In the genomic region with DNA sequence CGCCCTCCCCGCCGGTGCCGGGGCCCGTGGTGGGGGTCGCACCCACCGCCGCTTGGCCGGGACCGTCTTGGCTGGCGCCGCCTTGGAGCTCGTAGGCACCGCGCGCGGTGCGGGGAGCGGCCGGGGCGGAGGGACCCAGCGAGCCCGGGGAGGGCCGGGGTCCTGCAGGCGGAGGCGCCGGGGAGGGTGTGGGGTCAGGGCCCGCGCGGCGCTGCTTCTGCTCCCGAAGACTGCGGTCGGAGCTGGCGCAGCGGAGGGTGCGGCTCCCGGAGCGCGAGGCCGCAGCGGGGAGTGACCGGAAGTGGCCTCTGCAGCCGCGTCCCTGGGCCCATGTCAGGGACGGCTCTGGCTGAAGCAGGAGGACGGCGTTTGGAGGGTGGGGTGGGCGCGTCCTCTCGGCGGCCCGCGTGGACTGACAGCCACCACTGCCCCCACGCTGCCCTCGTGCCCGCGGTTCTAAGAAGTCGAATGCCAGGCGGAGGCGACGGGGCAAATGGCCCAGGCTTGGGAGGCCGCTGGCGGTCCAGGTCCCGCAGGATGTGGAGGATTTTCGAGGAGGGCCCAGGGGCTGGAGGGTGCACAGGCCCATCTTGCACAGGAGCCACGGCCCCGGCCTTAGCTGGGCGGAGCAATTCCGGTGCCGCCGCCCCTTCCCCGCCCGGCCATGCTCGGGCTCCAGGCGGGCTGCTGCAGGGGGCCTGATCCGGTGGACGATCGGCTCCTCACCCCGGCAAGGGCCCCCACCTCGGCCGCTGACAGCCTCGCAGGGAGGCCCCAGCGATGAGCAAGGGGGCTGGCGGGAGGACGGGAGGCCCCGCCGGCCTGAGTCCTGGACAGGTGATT, we compare ENCODE assay signal across 8 cellular contexts. TPM values are rescaled to one million over a fixed set of nuclear protein-coding genes. Genes with fewer than 3 reads are reported as not detected.
A peak's percentile ranks its signal among the peaks of the same experiment; 100 is the strongest.
DNase-seq lines count a peak whose midpoint lies in the region; ATAC-seq, FAIRE-seq and TF ChIP-seq lines count a peak whose summit lies in the region.
"Had no signal": no experiment of that assay in that cellular context is flagged by ENCODE, and none has a peak within 500 bp of the region (broad histone marks: within the 10 kb centered on the region; RNA-seq: fewer than 3 reads in every experiment).

No MANE protein-coding gene starts in this region.

- no peaks in the 10 kb centered on the region for H3K27me3 ChIP-seq in PC-3 (ENCODE audit: low read length)
- H3K27me3 ChIP-seq in effector memory CD4-positive, alpha-beta T cell (replicated peaks; ENCODE audit: control insufficient read depth, insufficient read depth, low read length, poor library complexity, severe bottlenecking): peaks cover 26% of the 10 kb centered on the region
- H3K27me3 ChIP-seq in HepG2 (ENCODE audit: control insufficient read depth in 1 of 2, insufficient read depth in 2 of 2, low read length in 2 of 2): no peaks in the 10 kb centered on the region
- peaks cover 0 to 19% (median 4%) of the 10 kb centered on the region in 3 donors for H3K27me3 ChIP-seq in stomach

- H3K36me3 ChIP-seq in PC-3 (ENCODE audit: low read depth, low read length) (no peaks in the 10 kb centered on the region), HepG2 (replicated peaks in 1 of 2; ENCODE audit: control insufficient read depth in 1 of 2, insufficient read depth in 2 of 2, low read length in 2 of 2) (no peaks in the 10 kb centered on the region), stomach (no peaks in the 10 kb centered on the region)
- no peaks in the 10 kb centered on the region for H3K36me3 ChIP-seq in effector memory CD4-positive, alpha-beta T cell (ENCODE audit: control insufficient read depth, insufficient read depth, low read length)

- CTCF ChIA-PET in PC-3 (lab: Charles Lee) (no interaction called here), HepG2 (lab: Yijun Ruan, JAX; ENCODE audit: low intra/inter-chr PET ratio, low total read pairs) (no interaction called here)

- H3K36me3 Mint-ChIP-seq in activated T-helper 2 cell treated with anti-CD3 and anti-CD28 coated beads, Interferon-gamma antibody, Interleukin-2, Interleukin-4, amounts not matched to agents 10 μg/mL and 5 μg/mL and 100 μg/mL, durations not matched to agents 14 hours and 24 hours and 36 hours (ENCODE audit: low read depth): peaks cover 6% of the 10 kb centered on the region

- H3K4me3 ChIP-seq in PC-3 (ENCODE audit: low read length) (peak overlapping the region; percentile 83), HepG2 (replicated peaks in 1 of 3; ENCODE audit: insufficient read depth in 1 of 3, low read depth in 2 of 3, low read length in 3 of 3) (peak overlapping the region; percentile 71 to 82 (median 77)), stomach (peak overlapping the region; percentile 66 to 86 (median 73))
- peak overlapping the region; percentile 56 for H3K4me3 ChIP-seq in effector memory CD4-positive, alpha-beta T cell (ENCODE audit: insufficient read depth, low read depth, low read length, poor library complexity, severe bottlenecking)

- no peak for FAIRE-seq in HepG2 (lab: Jason Lieb, UNC)
- FAIRE-seq: TTC549 had no signal

- intact Hi-C loops in PC-3 (cut with micrococcal nuclease) (loop anchor here (5.0 kb wide), 1 partner anchor 220 kb away; a partner anchor contains a TSS), HepG2 (cut with micrococcal nuclease; ENCODE audit: unreplicated experiment) (loop anchor here (5.0 to 10.0 kb wide), 4 partner anchors 105 to 220 kb away; a partner anchor contains a TSS), stomach (cut with DNase I; ENCODE audit: low total_unique reads) (loop anchor here (10.0 kb wide), 1 partner anchor 103 kb away; no protein-coding TSS in a partner anchor)
- intact Hi-C loops in activated T-helper 2 cell treated with anti-CD3 and anti-CD28 coated beads, Interferon-gamma antibody, Interleukin-2, Interleukin-4, amounts not matched to agents 10 μg/mL and 5 μg/mL and 100 μg/mL, durations not matched to agents 14 hours and 24 hours and 36 hours (cut with micrococcal nuclease): no loop called here

- H2AFZ ChIP-seq in PC-3 (ENCODE audit: low read length) (peak overlapping the region; percentile 100), HepG2 (ENCODE audit: low read length) (no peak overlapping the region)

- no peaks in the 10 kb centered on the region for H4K20me1 ChIP-seq in PC-3 (ENCODE audit: low read length)
- H4K20me1 ChIP-seq in HepG2 (ENCODE audit: insufficient read depth, low read length): no peaks in the 10 kb centered on the region

- peaks cover 26% of the 10 kb centered on the region for H3K9me3 Mint-ChIP-seq in activated T-helper 2 cell treated with anti-CD3 and anti-CD28 coated beads, Interferon-gamma antibody, Interleukin-2, Interleukin-4, amounts not matched to agents 10 μg/mL and 5 μg/mL and 100 μg/mL, durations not matched to agents 14 hours and 24 hours and 36 hours

- H3K79me2 ChIP-seq in PC-3 (ENCODE audit: low read length) (no peaks in the 10 kb centered on the region), HepG2 (ENCODE audit: insufficient read depth, low read length) (peaks cover 4% of the 10 kb centered on the region)

- peak overlapping the region; percentile 62 for H3K9ac ChIP-seq in PC-3 (ENCODE audit: low read length)
- peak overlapping the region; percentile 79 for H3K9ac ChIP-seq in HepG2 (ENCODE audit: insufficient read depth, low read depth, low read length)

- DNase-seq in PC-3: peak; percentile 48
- DNase-seq in effector memory CD4-positive, alpha-beta T cell: no peak
- peak; percentile 31 for DNase-seq in HepG2 (ENCODE audit: low spot score)
- peak; percentile 73 for DNase-seq in stomach
- no peak for DNase-seq in stimulated activated CD4-positive, alpha-beta T cell treated with anti-CD3 and anti-CD28 coated beads, Interleukin-4, amount 100 ng/mL, for 4 hours
- DNase-seq in activated T-helper 2 cell treated with anti-CD3 and anti-CD28 coated beads, Interferon-gamma antibody, Interleukin-2, Interleukin-4, amounts not matched to agents 10 μg/mL and 5 μg/mL and 100 μg/mL, durations not matched to agents 14 hours and 24 hours and 36 hours (ENCODE audit: low spot score): no peak

- peak; percentile 37 for ATAC-seq in GM18909 (IDR thresholded peaks at IDR 0.05; ENCODE audit: poor library complexity, unreplicated experiment)
- peak; percentile 74 for ATAC-seq in PC-3
- ATAC-seq in HepG2: peak; percentile 74

- peak overlapping the region; percentile 94 for H3K4me2 ChIP-seq in PC-3 (ENCODE audit: low read length)
- H3K4me2 ChIP-seq in HepG2 (ENCODE audit: low read depth, low read length): peak overlapping the region; percentile 83

- POLR2A ChIA-PET in PC-3 (lab: Charles Lee; ENCODE audit: unreplicated experiment): no interaction called here
- POLR2A ChIA-PET in HepG2 (lab: Yijun Ruan, JAX): interaction anchor here (1.0 to 1.3 kb wide), 3 partner anchors 8 to 33 kb away, joined by 3 to 4 read pairs (median 3); a partner anchor contains a TSS

- peaks cover 5% of the 10 kb centered on the region for H3K4me1 Mint-ChIP-seq in activated T-helper 2 cell treated with anti-CD3 and anti-CD28 coated beads, Interferon-gamma antibody, Interleukin-2, Interleukin-4, amounts not matched to agents 10 μg/mL and 5 μg/mL and 100 μg/mL, durations not matched to agents 14 hours and 24 hours and 36 hours (ENCODE audit: low read depth)

- H3K9me2 ChIP-seq in PC-3 (replicated peaks; ENCODE audit: low read length): no peaks in the 10 kb centered on the region

- TF ChIP-seq POLR2A in HepG2 (IDR thresholded peaks at IDR 0.05; ENCODE audit: insufficient read depth in 1 of 2, low read depth in 2 of 2, low read length in 2 of 2): peak; percentile 27 to 78
- no peak for TF ChIP-seq POLR2A in stomach (IDR thresholded peaks at IDR 0.05)

- 6% methylated on average over 19 of the region's 88 CpGs for WGBS in HepG2 (ENCODE audit: low lambda C conversion rate)
- 1 to 4% (median 2%) methylated on average over 32 to 88 of the region's 88 CpGs for WGBS in stomach, 5 donors

- H3K9me3 ChIP-seq in PC-3 (ENCODE audit: low read length): no peaks in the 10 kb centered on the region
- no peaks in the 10 kb centered on the region for H3K9me3 ChIP-seq in effector memory CD4-positive, alpha-beta T cell (ENCODE audit: control insufficient read depth, low read length)
- no peaks in the 10 kb centered on the region for H3K9me3 ChIP-seq in HepG2 (ENCODE audit: low read length)
- no peaks in the 10 kb centered on the region for H3K9me3 ChIP-seq in stomach

- TF ChIP-seq EP300 in HepG2 (IDR thresholded peaks at IDR 0.05; ENCODE audit: low read depth in 2 of 2, low read length in 2 of 2) (no peak), HepG2 (CRISPR knock-in tag; IDR thresholded peaks at IDR 0.05; ENCODE audit: borderline replicate concordance) (no peak), stomach (IDR thresholded peaks at IDR 0.05) (no peak)

- H3K27ac ChIP-seq in PC-3 (ENCODE audit: low read length) (no peak overlapping the region), HepG2 (ENCODE audit: extremely low read length, insufficient read depth, low read length) (peak overlapping the region; percentile 85), stomach (peak overlapping the region; percentile 81 to 90 (median 84))
- H3K27ac ChIP-seq in effector memory CD4-positive, alpha-beta T cell (ENCODE audit: insufficient read depth, low read length, poor library complexity, severe bottlenecking): no peak overlapping the region

- TF ChIP-seq RAD21 in HepG2 (CRISPR knock-in tag; IDR thresholded peaks at IDR 0.05): no peak; the same call in 1 of the 2 replicates

- no peak overlapping the region for H3K27ac Mint-ChIP-seq in activated T-helper 2 cell treated with anti-CD3 and anti-CD28 coated beads, Interferon-gamma antibody, Interleukin-2, Interleukin-4, amounts not matched to agents 10 μg/mL and 5 μg/mL and 100 μg/mL, durations not matched to agents 14 hours and 24 hours and 36 hours

- TF ChIP-seq CTCF in PC-3 (conservative IDR thresholded peaks at IDR 0.05; ENCODE audit: low read depth, low read length) (no peak), HepG2 (CRISPR knock-in tag; IDR thresholded peaks at IDR 0.05) (peak; percentile 23; the same call in 1 of the 2 replicates), stomach (IDR thresholded peaks at IDR 0.05) (no peak)

- no TSS peak for BruUV-seq in PC-3 (replicated peaks; lab: Mats Ljungman, UMichigan)
- BruUV-seq in HepG2 (replicated peaks; lab: Mats Ljungman, UMichigan): TSS peak; percentile 61

- in situ Hi-C loops in HepG2 (cut with HindIII; ENCODE audit: extremely low pct_ligation_motif_present, low pct_unique_long_range_greater_than_20kb): no loop called here

- no peaks in the 10 kb centered on the region for H3F3A ChIP-seq in PC-3 (ENCODE audit: low read length, unreplicated experiment)

- H3K27me3 Mint-ChIP-seq in activated T-helper 2 cell treated with anti-CD3 and anti-CD28 coated beads, Interferon-gamma antibody, Interleukin-2, Interleukin-4, amounts not matched to agents 10 μg/mL and 5 μg/mL and 100 μg/mL, durations not matched to agents 14 hours and 24 hours and 36 hours (ENCODE audit: low read depth): peaks cover 48% of the 10 kb centered on the region

- H3K4me1 ChIP-seq in PC-3 (ENCODE audit: insufficient read depth, low read length) (peaks cover 18% of the 10 kb centered on the region), HepG2 (ENCODE audit: insufficient read depth, low read length) (peaks cover 46% of the 10 kb centered on the region), stomach (peaks cover 12 to 27% (median 25%) of the 10 kb centered on the region in 4 donors)
- peaks cover 17% of the 10 kb centered on the region for H3K4me1 ChIP-seq in effector memory CD4-positive, alpha-beta T cell (ENCODE audit: control insufficient read depth, insufficient read depth, low read length, poor library complexity, severe bottlenecking)

- H3K4me3 Mint-ChIP-seq in activated T-helper 2 cell treated with anti-CD3 and anti-CD28 coated beads, Interferon-gamma antibody, Interleukin-2, Interleukin-4, amounts not matched to agents 10 μg/mL and 5 μg/mL and 100 μg/mL, durations not matched to agents 14 hours and 24 hours and 36 hours (ENCODE audit: low read depth): no peak overlapping the region

RNA-seq across cellular contexts. Expression of a gene that starts 7.7 kb away (rescaled TPM):
- total RNA-seq in PC-3 (2014; rRNA removed): 12.3 and 14.1 TPM in 2 replicates
- 13.6 and 14.6 TPM in 2 replicates for total RNA-seq in HepG2 (2016; rRNA removed; fragmentation: Illumina TruSeq; extraction: Trizol)
- 2.4 and 3.5 TPM in 2 replicates for total RNA-seq in HepG2 (2016; cell fraction: cytosol; rRNA removed; fragmentation: Illumina TruSeq; extraction: Trizol; ENCODE audit: low read depth)
- total RNA-seq in HepG2 (2016; cell fraction: insoluble cytoplasmic fraction; rRNA removed; fragmentation: Illumina TruSeq; extraction: Trizol): 10.6 and 14.2 TPM in 2 replicates
- 5.9 and 7.8 TPM in 2 replicates for total RNA-seq in HepG2 (2016; cell fraction: membrane; rRNA removed; fragmentation: Illumina TruSeq; extraction: Trizol)
- total RNA-seq in HepG2 (2016; cell fraction: nucleus; rRNA removed; fragmentation: Illumina TruSeq; extraction: Trizol): 9.1 and 11.4 TPM in 2 replicates
- 2.8 and 3.1 TPM in 2 replicates for polyA plus RNA-seq in HepG2 (2011; rRNA removed)
- 1.6 and 2.7 TPM in 2 replicates for polyA plus RNA-seq in HepG2 (2011; cell fraction: cytosol; rRNA removed)
- polyA plus RNA-seq in HepG2 (2011; cell fraction: nucleus; rRNA removed): 1.7 and 1.8 TPM in 2 replicates
- polyA plus RNA-seq in HepG2 (2012): 3.2 and 4.3 TPM in 2 replicates
- 0.65 and 0.85 TPM in 2 replicates for polyA plus RNA-seq in HepG2 (2016; cell fraction: cytosol; fragmentation: Illumina TruSeq; extraction: Trizol; ENCODE audit: low read depth)
- 6.7 and 7.5 TPM in 2 replicates for polyA plus RNA-seq in HepG2 (2016; cell fraction: insoluble cytoplasmic fraction; fragmentation: Illumina TruSeq; extraction: Trizol; ENCODE audit: low read depth)
- 0.85 and 1.5 TPM in 2 replicates for polyA plus RNA-seq in HepG2 (2016; cell fraction: membrane; fragmentation: Illumina TruSeq; extraction: Trizol; ENCODE audit: low read depth)
- 4.8 and 6.8 TPM in 2 replicates for polyA plus RNA-seq in HepG2 (2016; cell fraction: nucleus; fragmentation: Illumina TruSeq; extraction: Trizol; ENCODE audit: insufficient read depth, low read depth)
- 5.8 and 7.0 TPM in 2 replicates for polyA minus RNA-seq in HepG2 (2011; rRNA and poly(A)+ RNA removed; ENCODE audit: low replicate concordance)
- polyA minus RNA-seq in HepG2 (2011; cell fraction: cytosol; rRNA and poly(A)+ RNA removed): 3.7 and 4.6 TPM in 2 replicates
- 9.9 and 10.7 TPM in 2 replicates for polyA minus RNA-seq in HepG2 (2011; cell fraction: nucleus; rRNA and poly(A)+ RNA removed)
- total RNA-seq in stomach: 10 to 100 TPM in 1 of 5 donors, 1 to 10 TPM in 3, under 1 TPM in 1; 0.58 to 21.7 (median 5.2) TPM
- 1 to 10 TPM; 3.1 to 4.3 (median 3.2) TPM for polyA plus RNA-seq in stomach
- total RNA-seq in activated T-helper 2 cell treated with anti-CD3 and anti-CD28 coated beads, Interferon-gamma antibody, Interleukin-2, Interleukin-4, amounts not matched to agents 10 μg/mL and 5 μg/mL and 100 μg/mL, durations not matched to agents 14 hours and 24 hours and 36 hours: 8.2 and 8.7 TPM in 2 replicates

RNA-seq across cellular contexts. Expression of a gene that starts 33.2 kb away (rescaled TPM):
- total RNA-seq in PC-3 (2014; rRNA removed) (5.6 and 5.9 TPM in 2 replicates), HepG2 (2016; rRNA removed; fragmentation: Illumina TruSeq; extraction: Trizol) (10.9 and 15.2 TPM in 2 replicates), stomach (10 to 100 TPM in 1 of 5 donors, 1 to 10 TPM in 2, not detected in 2; 2.6 to 10.6 (median 6.2) TPM)
- total RNA-seq in HepG2 (2016; cell fraction: cytosol; rRNA removed; fragmentation: Illumina TruSeq; extraction: Trizol; ENCODE audit: low read depth): 3.3 and 4.0 TPM in 2 replicates
- total RNA-seq in HepG2 (2016; cell fraction: insoluble cytoplasmic fraction; rRNA removed; fragmentation: Illumina TruSeq; extraction: Trizol): 10.9 and 17.3 TPM in 2 replicates
- total RNA-seq in HepG2 (2016; cell fraction: membrane; rRNA removed; fragmentation: Illumina TruSeq; extraction: Trizol): 6.3 and 7.0 TPM in 2 replicates
- total RNA-seq in HepG2 (2016; cell fraction: nucleus; rRNA removed; fragmentation: Illumina TruSeq; extraction: Trizol): 6.2 and 8.1 TPM in 2 replicates
- polyA plus RNA-seq in HepG2 (2011; rRNA removed) (3.1 and 4.2 TPM in 2 replicates), stomach (1 to 10 TPM; 1.6 to 4.9 (median 3.1) TPM)
- polyA plus RNA-seq in HepG2 (2011; cell fraction: cytosol; rRNA removed): 1.2 and 1.4 TPM in 2 replicates
- 2.3 and 2.7 TPM in 2 replicates for polyA plus RNA-seq in HepG2 (2011; cell fraction: nucleus; rRNA removed)
- polyA plus RNA-seq in HepG2 (2012): 6.0 and 9.2 TPM in 2 replicates
- 0.41 and 0.53 TPM in 2 replicates for polyA plus RNA-seq in HepG2 (2016; cell fraction: cytosol; fragmentation: Illumina TruSeq; extraction: Trizol; ENCODE audit: low read depth)
- polyA plus RNA-seq in HepG2 (2016; cell fraction: insoluble cytoplasmic fraction; fragmentation: Illumina TruSeq; extraction: Trizol; ENCODE audit: low read depth): 13.4 and 14.2 TPM in 2 replicates
- 2.0 and 2.3 TPM in 2 replicates for polyA plus RNA-seq in HepG2 (2016; cell fraction: membrane; fragmentation: Illumina TruSeq; extraction: Trizol; ENCODE audit: low read depth)
- polyA plus RNA-seq in HepG2 (2016; cell fraction: nucleus; fragmentation: Illumina TruSeq; extraction: Trizol; ENCODE audit: insufficient read depth, low read depth): 5.8 and 7.7 TPM in 2 replicates
- 0.82 and 2.0 TPM in 2 replicates for polyA minus RNA-seq in HepG2 (2011; rRNA and poly(A)+ RNA removed; ENCODE audit: low replicate concordance)
- 4.1 and 4.4 TPM in 2 replicates for polyA minus RNA-seq in HepG2 (2011; cell fraction: cytosol; rRNA and poly(A)+ RNA removed)
- 14.9 and 16.4 TPM in 2 replicates for polyA minus RNA-seq in HepG2 (2011; cell fraction: nucleus; rRNA and poly(A)+ RNA removed)
- 2.3 and 3.0 TPM in 2 replicates for total RNA-seq in activated T-helper 2 cell treated with anti-CD3 and anti-CD28 coated beads, Interferon-gamma antibody, Interleukin-2, Interleukin-4, amounts not matched to agents 10 μg/mL and 5 μg/mL and 100 μg/mL, durations not matched to agents 14 hours and 24 hours and 36 hours

RNA-seq across cellular contexts. Expression of a gene that starts 60.0 kb away (rescaled TPM):
- total RNA-seq in PC-3 (2014; rRNA removed) (19.9 and 22.2 TPM in 2 replicates), HepG2 (2016; rRNA removed; fragmentation: Illumina TruSeq; extraction: Trizol) (102 and 134 TPM in 2 replicates), stomach (100 to 1,000 TPM in 2 of 5 donors, 10 to 100 TPM in 3; 11.9 to 136 (median 28.1) TPM)
- total RNA-seq in HepG2 (2016; cell fraction: cytosol; rRNA removed; fragmentation: Illumina TruSeq; extraction: Trizol; ENCODE audit: low read depth): 749 and 855 TPM in 2 replicates
- total RNA-seq in HepG2 (2016; cell fraction: insoluble cytoplasmic fraction; rRNA removed; fragmentation: Illumina TruSeq; extraction: Trizol): 96.3 and 132 TPM in 2 replicates
- total RNA-seq in HepG2 (2016; cell fraction: membrane; rRNA removed; fragmentation: Illumina TruSeq; extraction: Trizol): 583 and 722 TPM in 2 replicates
- total RNA-seq in HepG2 (2016; cell fraction: nucleus; rRNA removed; fragmentation: Illumina TruSeq; extraction: Trizol): 58.8 and 62.6 TPM in 2 replicates
- polyA plus RNA-seq in HepG2 (2011; rRNA removed) (6.3 and 9.7 TPM in 2 replicates), stomach (1 to 10 TPM; 1.1 to 2.9 (median 2.4) TPM)
- 4.1 and 5.0 TPM in 2 replicates for polyA plus RNA-seq in HepG2 (2011; cell fraction: cytosol; rRNA removed)
- 7.2 and 7.3 TPM in 2 replicates for polyA plus RNA-seq in HepG2 (2011; cell fraction: nucleus; rRNA removed)
- 6.6 and 7.3 TPM in 2 replicates for polyA plus RNA-seq in HepG2 (2012)
- 2.1 and 2.6 TPM in 2 replicates for polyA plus RNA-seq in HepG2 (2016; cell fraction: cytosol; fragmentation: Illumina TruSeq; extraction: Trizol; ENCODE audit: low read depth)
- polyA plus RNA-seq in HepG2 (2016; cell fraction: insoluble cytoplasmic fraction; fragmentation: Illumina TruSeq; extraction: Trizol; ENCODE audit: low read depth): 17.0 and 18.3 TPM in 2 replicates
- polyA plus RNA-seq in HepG2 (2016; cell fraction: membrane; fragmentation: Illumina TruSeq; extraction: Trizol; ENCODE audit: low read depth): 3.8 and 4.0 TPM in 2 replicates
- 24.6 and 31.3 TPM in 2 replicates for polyA plus RNA-seq in HepG2 (2016; cell fraction: nucleus; fragmentation: Illumina TruSeq; extraction: Trizol; ENCODE audit: insufficient read depth, low read depth)
- polyA minus RNA-seq in HepG2 (2011; rRNA and poly(A)+ RNA removed; ENCODE audit: low replicate concordance): 41.2 and 57.5 TPM in 2 replicates
- polyA minus RNA-seq in HepG2 (2011; cell fraction: cytosol; rRNA and poly(A)+ RNA removed): 107 and 109 TPM in 2 replicates
- 61.2 and 76.6 TPM in 2 replicates for polyA minus RNA-seq in HepG2 (2011; cell fraction: nucleus; rRNA and poly(A)+ RNA removed)
- 14.0 and 16.9 TPM in 2 replicates for total RNA-seq in activated T-helper 2 cell treated with anti-CD3 and anti-CD28 coated beads, Interferon-gamma antibody, Interleukin-2, Interleukin-4, amounts not matched to agents 10 μg/mL and 5 μg/mL and 100 μg/mL, durations not matched to agents 14 hours and 24 hours and 36 hours

Comparison
In these comparisons a context has a peak if more than half of its experiments do, and no peak if none do; other contexts are left out.
1. DNase-seq: peak in PC-3 (single experiment), HepG2 (single experiment) and stomach (single experiment); none in effector memory CD4-positive, alpha-beta T cell (0 of 3), stimulated activated CD4-positive, alpha-beta T cell treated with anti-CD3 and anti-CD28 coated beads, Interleukin-4, amount 100 ng/mL, for 4 hours (0 of 2) and activated T-helper 2 cell treated with anti-CD3 and anti-CD28 coated beads, Interferon-gamma antibody, Interleukin-2, Interleukin-4, amounts not matched to agents 10 μg/mL and 5 μg/mL and 100 μg/mL, durations not matched to agents 14 hours and 24 hours and 36 hours (single experiment).
2. H3K27ac ChIP-seq: peak in HepG2 (single experiment) and stomach (5 of 5); none in PC-3 (single experiment) and effector memory CD4-positive, alpha-beta T cell (single experiment).
3. POLR2A ChIP-seq: peak in HepG2 (2 of 2); none in stomach (0 of 4).
4. Peak in every context shown above with its lines, with median percentiles within 50 percentile points of each other: ATAC-seq and H3K4me3 ChIP-seq.